8 cellular contexts compared by ENCODE assay signal in the genomic region with DNA sequence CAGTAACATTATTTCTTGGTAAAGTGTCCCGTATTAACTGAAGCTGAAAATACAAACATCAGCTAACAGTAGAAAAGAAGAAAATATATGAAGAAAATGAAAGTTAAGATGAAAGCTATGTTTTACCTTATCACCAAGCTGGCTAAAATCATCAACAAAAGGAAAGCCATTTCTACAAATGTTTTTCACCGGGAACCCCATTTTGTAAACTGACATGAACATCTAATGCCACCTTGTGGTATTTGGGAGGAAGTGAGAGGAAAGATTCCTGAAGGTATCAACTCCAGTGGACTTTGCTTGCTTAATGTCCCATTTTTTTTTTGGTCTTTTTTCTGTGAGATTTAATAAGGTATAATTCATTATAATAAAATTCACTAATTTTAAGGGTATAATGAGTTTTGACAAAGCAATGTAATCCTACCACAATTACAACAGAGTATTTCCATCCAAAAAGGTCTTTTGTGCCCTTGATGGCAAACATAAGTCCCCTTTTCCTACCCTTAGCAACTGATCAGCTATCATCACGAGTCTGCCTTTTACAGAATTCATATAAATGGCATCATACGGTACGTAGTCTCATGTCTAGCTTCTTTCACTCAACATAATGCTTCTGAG. TPM values are rescaled to one million over a fixed set of nuclear protein-coding genes. Genes with fewer than 3 reads are reported as not detected.
DNase-seq lines count a peak whose midpoint lies in the region; ATAC-seq and TF ChIP-seq lines count a peak whose summit lies in the region.

No MANE protein-coding gene starts in this region.

- H3K27me3 ChIP-seq in A673 (replicated peaks; ENCODE audit: insufficient read depth, low read depth, low read length, poor library complexity) (no peaks in the 10 kb centered on the region), left ventricle myocardium inferior (ENCODE audit: low read depth) (no peaks in the 10 kb centered on the region)

- peaks cover 8% of the 10 kb centered on the region for H3K4me1 ChIP-seq in A673 (ENCODE audit: insufficient read depth, low read length, poor library complexity, severe bottlenecking)
- H3K4me1 ChIP-seq in left ventricle myocardium inferior = peaks cover 54% of the 10 kb centered on the region

- H3K36me3 ChIP-seq in A673 (ENCODE audit: insufficient read depth, low read length, poor library complexity, severe bottlenecking) (peaks cover 54% of the 10 kb centered on the region), left ventricle myocardium inferior (peaks cover 49% of the 10 kb centered on the region)

- intact Hi-C loops in A673 (cut with micrococcal nuclease; ENCODE audit: unreplicated experiment) (loop anchor here (1.0 to 10.0 kb wide), 3 partner anchors 83 to 421 kb away; no protein-coding TSS in a partner anchor), left ventricle myocardium inferior (cut with micrococcal nuclease) (loop anchor here (5.0 kb wide), 1 partner anchor 94 kb away; no protein-coding TSS in a partner anchor)

- DNase-seq in A673 (ENCODE audit: low spot score) (peak; percentile 82), G401 (ENCODE audit: low spot score) (peak; percentile 83), NCI-H2029 (lab: John Stamatoyannopoulos, UW) (peak; percentile 4), left ventricle myocardium inferior (no peak), skeletal muscle cell (ENCODE audit: low read depth) (peak; percentile 25), mucosa of gallbladder (ENCODE audit: low spot score) (no peak)

- CTCF ChIA-PET in A673 (lab: Charles Lee) = interaction anchor here (0.6 to 1.7 kb wide), 4 partner anchors 78 to 425 kb away, joined by 3 to 12 read pairs (median 4); no protein-coding TSS in a partner anchor

- TF ChIP-seq CTCF in A673 (conservative IDR thresholded peaks at IDR 0.05; ENCODE audit: low read depth, low read length) (peak; percentile 82), WI38 (IDR thresholded peaks at IDR 0.05; ENCODE audit: low read depth, low read length) (peak; percentile 46; the same call in 1 of the 2 replicates), left ventricle myocardium inferior (IDR thresholded peaks at IDR 0.05; ENCODE audit: borderline replicate concordance) (peak; percentile 82)

- in situ Hi-C loops in G401 (cut with HindIII; ENCODE audit: low sequenced_read_pairs) = no loop called here

- H3K4me3 ChIP-seq in A673 (ENCODE audit: low read depth, low read length, poor library complexity, severe bottlenecking) (peak overlapping the region; percentile 49), WI38 (ENCODE audit: low read depth, low read length) (no peak overlapping the region), left ventricle myocardium inferior (peak overlapping the region; percentile 46), skeletal muscle cell (ENCODE audit: low read depth, low read length) (no peak overlapping the region)

- ATAC-seq in HG02588 (IDR thresholded peaks at IDR 0.05; ENCODE audit: unreplicated experiment) = no peak

- no TSS peak for BruUV-seq in A673 (replicated peaks; lab: Mats Ljungman, UMichigan)

- POLR2A ChIA-PET in A673 (lab: Charles Lee; ENCODE audit: low non-redundant PET) = no interaction called here

- H3K9me3 ChIP-seq in A673 (ENCODE audit: low read depth, low read length, poor library complexity, severe bottlenecking) (no peaks in the 10 kb centered on the region), left ventricle myocardium inferior (replicated peaks) (no peaks in the 10 kb centered on the region)

- H3K27ac ChIP-seq in A673 (ENCODE audit: low read depth, low read length, poor library complexity, severe bottlenecking) (peak overlapping the region; percentile 57), left ventricle myocardium inferior (replicated peaks) (peak overlapping the region; percentile 42)

RNA-seq across cellular contexts. Expression of a gene that starts 7.7 kb away (rescaled TPM):
- total RNA-seq in A673 (2021) = 207 and 208 TPM in 2 replicates
- total RNA-seq in G401 (2014; rRNA removed; shearing (Covaris generic)) = 192 and 214 TPM in 2 replicates
- 393 TPM for total RNA-seq in left ventricle myocardium inferior
- total RNA-seq in mucosa of gallbladder = 89.7 TPM

RNA-seq across cellular contexts. Expression of a gene that starts 34.4 kb away (rescaled TPM):
- 50.9 and 55.6 TPM in 2 replicates for total RNA-seq in A673 (2021)
- 34.5 and 38.9 TPM in 2 replicates for total RNA-seq in G401 (2014; rRNA removed; shearing (Covaris generic))
- total RNA-seq in left ventricle myocardium inferior = 11.2 TPM
- 87.1 TPM for total RNA-seq in mucosa of gallbladder

Comparison
In these comparisons a context has a peak if more than half of its experiments do, and no peak if none do; other contexts are left out.
1. DNase-seq: peak in A673 (single experiment), G401 (single experiment), NCI-H2029 (single experiment) and skeletal muscle cell (single experiment); none in left ventricle myocardium inferior (single experiment) and mucosa of gallbladder (single experiment).
2. H3K4me3 ChIP-seq: peak in A673 (single experiment) and left ventricle myocardium inferior (single experiment); none in WI38 (single experiment) and skeletal muscle cell (single experiment).
3. Peak in every context shown above with its lines, with median percentiles within 50 percentile points of each other: CTCF ChIP-seq.